ENCODE assay signal across 1 cellular context in genomic region chr20:25223765-25224720, GRCh38.
TF ChIP-seq lines count a peak whose summit lies in the region.

No MANE protein-coding gene starts in this region.

TF ChIP-seq in HEK293, 187 proteins besides CTCF, POLR2A, EP300 and RAD21 (continued from another document):
- TF ChIP-seq HIC1 (tag by site-specific recombination; IDR thresholded peaks at IDR 0.05): 0 out of 2 replicates have a peak, but pooled peaks have one; percentile 36
